8 cellular contexts compared by ENCODE assay signal in the genomic region with DNA sequence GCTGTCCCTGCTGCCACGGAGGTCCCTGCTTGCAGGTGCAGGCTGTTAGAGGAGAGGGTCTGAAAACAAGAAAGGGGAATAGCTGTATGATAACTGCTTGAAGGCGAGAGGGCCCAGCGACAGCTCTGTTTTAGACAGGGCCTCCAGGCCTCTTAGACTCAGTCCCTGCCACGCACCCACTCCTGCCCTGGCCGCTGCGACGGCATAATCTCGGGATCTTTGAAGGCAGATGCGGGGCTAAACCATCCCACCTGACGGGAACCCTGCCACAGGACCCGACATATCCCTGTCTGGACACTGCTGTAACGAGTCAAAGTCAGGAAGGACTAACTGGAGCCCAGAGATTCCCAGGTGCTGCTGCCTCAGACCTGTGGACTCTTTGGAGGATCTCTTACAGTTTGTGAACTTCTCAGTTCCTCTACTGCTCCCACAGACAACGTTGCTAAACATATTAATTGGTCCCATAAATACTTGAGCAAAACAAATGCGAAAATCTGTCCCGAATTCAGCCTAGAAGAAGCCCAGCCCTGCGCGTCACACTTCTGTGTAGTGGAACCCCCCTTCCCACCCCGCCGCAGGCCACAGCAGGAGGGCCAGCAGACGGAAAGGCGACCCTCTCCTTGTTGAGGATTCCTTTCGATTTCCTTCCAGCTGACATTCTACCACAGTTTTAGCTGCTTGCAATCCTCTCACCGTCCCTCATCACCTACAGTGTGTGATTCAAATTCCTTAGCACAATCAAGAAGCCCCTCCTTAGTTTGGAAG. TPM values are rescaled to one million over a fixed set of nuclear protein-coding genes. Genes with fewer than 3 reads are reported as not detected.
DNase-seq lines count a peak whose midpoint lies in the region; ATAC-seq and TF ChIP-seq lines count a peak whose summit lies in the region.

No MANE protein-coding gene starts in this region.

- H3K4me2 ChIP-seq in parathyroid adenoma (ENCODE audit: low read length): peak overlapping the region; percentile 53

- H3K27ac Mint-ChIP-seq in T-helper 2 cell treated with Interferon-gamma antibody and Interleukin-4, amounts not matched to agents 5 μg/mL and 100 μg/mL, for 36 hours: peak overlapping the region; percentile 80

- peak overlapping the region; percentile 98 for H3K4me3 Mint-ChIP-seq in T-helper 2 cell treated with Interferon-gamma antibody and Interleukin-4, amounts not matched to agents 5 μg/mL and 100 μg/mL, for 36 hours

- ATAC-seq in HG03045 (IDR thresholded peaks at IDR 0.05; ENCODE audit: unreplicated experiment) (peak; percentile 21), gastroesophageal sphincter (peak; percentile 11)

- peaks cover 64% of the 10 kb centered on the region for H3K79me2 ChIP-seq in parathyroid adenoma

- peaks cover 35% of the 10 kb centered on the region for H3K4me1 Mint-ChIP-seq in T-helper 2 cell treated with Interferon-gamma antibody and Interleukin-4, amounts not matched to agents 5 μg/mL and 100 μg/mL, for 36 hours (ENCODE audit: low read depth)

- H3K4me1 ChIP-seq in gastroesophageal sphincter (peaks cover 0 to 57% (median 21%) of the 10 kb centered on the region in 3 donors), parathyroid adenoma (peaks cover 25% of the 10 kb centered on the region)

- H3K27me3 ChIP-seq in gastroesophageal sphincter (no peaks in the 10 kb centered on the region), parathyroid adenoma (ENCODE audit: control insufficient read depth, insufficient read depth, low read length) (no peaks in the 10 kb centered on the region)

- H3K27ac ChIP-seq in gastroesophageal sphincter (peak overlapping the region; percentile 37 to 95 (median 93)), parathyroid adenoma (peak overlapping the region; percentile 86)

- 26% methylated on average over 7 of the region's 23 CpGs for WGBS in gastroesophageal sphincter (ENCODE audit: low coverage in 1 of 2), 2 donors

- no peak for DNase-seq in T-helper 2 cell treated with Interferon-gamma antibody and Interleukin-4, amounts not matched to agents 5 μg/mL and 100 μg/mL, for 36 hours (ENCODE audit: low spot score)
- DNase-seq in T-helper 2 cell: no peak
- DNase-seq in effector CD8-positive, alpha-beta T cell (lab: John Stamatoyannopoulos, UW): no peak
- DNase-seq in SHP77 (lab: John Stamatoyannopoulos, UW): no peak

- TF ChIP-seq CTCF in WI38 (IDR thresholded peaks at IDR 0.05; ENCODE audit: low read depth, low read length): no peak
- TF ChIP-seq CTCF in gastroesophageal sphincter (IDR thresholded peaks at IDR 0.05): no peak
- no peak for TF ChIP-seq CTCF in parathyroid adenoma (IDR thresholded peaks at IDR 0.05)

- H3K27me3 Mint-ChIP-seq in T-helper 2 cell treated with Interferon-gamma antibody and Interleukin-4, amounts not matched to agents 5 μg/mL and 100 μg/mL, for 36 hours (ENCODE audit: low read depth): no peaks in the 10 kb centered on the region

- no peaks in the 10 kb centered on the region for H3K9me3 Mint-ChIP-seq in T-helper 2 cell treated with Interferon-gamma antibody and Interleukin-4, amounts not matched to agents 5 μg/mL and 100 μg/mL, for 36 hours

- H3K4me3 ChIP-seq in WI38 (ENCODE audit: low read depth, low read length) (peak overlapping the region; percentile 97), gastroesophageal sphincter (peak overlapping the region; percentile 83 to 85), parathyroid adenoma (ENCODE audit: low read depth, low read length) (peak overlapping the region; percentile 97)

- TF ChIP-seq EP300 in gastroesophageal sphincter (IDR thresholded peaks at IDR 0.05): no peak

- H3K36me3 Mint-ChIP-seq in T-helper 2 cell treated with Interferon-gamma antibody and Interleukin-4, amounts not matched to agents 5 μg/mL and 100 μg/mL, for 36 hours (ENCODE audit: low read depth): peaks cover 6% of the 10 kb centered on the region

- H3K9me3 ChIP-seq in gastroesophageal sphincter (no peaks in the 10 kb centered on the region), parathyroid adenoma (ENCODE audit: control insufficient read depth, low read length) (no peaks in the 10 kb centered on the region)

- TF ChIP-seq POLR2A in gastroesophageal sphincter (IDR thresholded peaks at IDR 0.05): no peak

- H3K9ac ChIP-seq in parathyroid adenoma: peak overlapping the region; percentile 16

- H3K36me3 ChIP-seq in gastroesophageal sphincter (peaks cover 0 to 14% of the 10 kb centered on the region in 2 donors), parathyroid adenoma (ENCODE audit: control insufficient read depth, insufficient read depth, low read length) (no peaks in the 10 kb centered on the region)

- H2AFZ ChIP-seq in parathyroid adenoma: peak overlapping the region; percentile 85

RNA-seq across cellular contexts. Expression of a gene that starts 1.0 kb away (rescaled TPM):
- 10 to 100 TPM; 14.8 to 24.5 (median 22.1) TPM for total RNA-seq in gastroesophageal sphincter

RNA-seq across cellular contexts. Expression of a gene that starts 38.3 kb away (rescaled TPM):
- 10 to 100 TPM in 3 of 4 donors, 1 to 10 TPM in 1; 8.9 to 22.2 (median 15.4) TPM for total RNA-seq in gastroesophageal sphincter
